ENCODE assay signal across 1 cellular context in the genomic region with DNA sequence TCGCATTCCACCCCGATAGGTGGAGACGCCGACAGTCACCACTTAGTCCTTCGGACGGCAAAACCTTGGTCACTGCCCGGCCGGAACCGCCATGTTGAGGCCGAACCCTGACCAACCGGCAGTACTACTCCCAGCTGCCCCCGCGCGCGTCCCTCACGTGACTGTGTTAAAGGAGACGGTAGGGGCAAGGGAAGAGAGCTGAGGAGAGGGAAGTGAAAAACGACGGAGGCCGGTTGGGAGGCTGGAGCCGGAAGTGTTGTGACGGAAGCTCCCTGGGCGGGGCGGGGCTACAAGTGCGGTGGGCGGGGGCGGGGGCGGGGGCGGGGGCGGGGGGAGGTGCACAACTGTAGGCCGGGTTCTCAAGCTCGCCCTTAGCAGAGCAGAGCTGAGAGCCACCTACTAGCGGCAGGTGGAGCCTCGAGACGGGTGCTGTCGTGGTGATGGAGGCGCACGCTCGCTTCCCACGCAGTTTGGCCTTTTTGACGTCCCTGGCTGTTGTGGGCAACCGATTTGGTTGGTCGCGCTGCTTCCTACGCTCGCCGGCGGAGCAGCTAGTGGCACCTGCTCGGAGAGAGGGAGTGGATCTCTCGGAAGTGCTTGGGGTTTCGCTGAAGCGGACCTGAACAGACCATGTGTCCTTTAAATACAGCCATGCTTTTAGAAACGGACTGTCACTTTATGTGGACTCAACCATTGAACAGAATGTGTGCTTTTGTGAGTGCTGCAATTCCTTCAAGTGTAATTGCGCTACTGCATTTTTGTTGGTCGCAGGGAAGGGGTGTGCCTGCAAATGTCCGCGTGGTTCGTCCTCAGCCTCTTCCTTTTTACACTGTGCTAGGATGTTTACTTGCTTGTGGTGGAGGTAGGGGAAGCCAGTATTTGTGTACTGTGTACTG.
TF ChIP-seq lines count a peak whose summit lies in the region.

A gene with protein sequence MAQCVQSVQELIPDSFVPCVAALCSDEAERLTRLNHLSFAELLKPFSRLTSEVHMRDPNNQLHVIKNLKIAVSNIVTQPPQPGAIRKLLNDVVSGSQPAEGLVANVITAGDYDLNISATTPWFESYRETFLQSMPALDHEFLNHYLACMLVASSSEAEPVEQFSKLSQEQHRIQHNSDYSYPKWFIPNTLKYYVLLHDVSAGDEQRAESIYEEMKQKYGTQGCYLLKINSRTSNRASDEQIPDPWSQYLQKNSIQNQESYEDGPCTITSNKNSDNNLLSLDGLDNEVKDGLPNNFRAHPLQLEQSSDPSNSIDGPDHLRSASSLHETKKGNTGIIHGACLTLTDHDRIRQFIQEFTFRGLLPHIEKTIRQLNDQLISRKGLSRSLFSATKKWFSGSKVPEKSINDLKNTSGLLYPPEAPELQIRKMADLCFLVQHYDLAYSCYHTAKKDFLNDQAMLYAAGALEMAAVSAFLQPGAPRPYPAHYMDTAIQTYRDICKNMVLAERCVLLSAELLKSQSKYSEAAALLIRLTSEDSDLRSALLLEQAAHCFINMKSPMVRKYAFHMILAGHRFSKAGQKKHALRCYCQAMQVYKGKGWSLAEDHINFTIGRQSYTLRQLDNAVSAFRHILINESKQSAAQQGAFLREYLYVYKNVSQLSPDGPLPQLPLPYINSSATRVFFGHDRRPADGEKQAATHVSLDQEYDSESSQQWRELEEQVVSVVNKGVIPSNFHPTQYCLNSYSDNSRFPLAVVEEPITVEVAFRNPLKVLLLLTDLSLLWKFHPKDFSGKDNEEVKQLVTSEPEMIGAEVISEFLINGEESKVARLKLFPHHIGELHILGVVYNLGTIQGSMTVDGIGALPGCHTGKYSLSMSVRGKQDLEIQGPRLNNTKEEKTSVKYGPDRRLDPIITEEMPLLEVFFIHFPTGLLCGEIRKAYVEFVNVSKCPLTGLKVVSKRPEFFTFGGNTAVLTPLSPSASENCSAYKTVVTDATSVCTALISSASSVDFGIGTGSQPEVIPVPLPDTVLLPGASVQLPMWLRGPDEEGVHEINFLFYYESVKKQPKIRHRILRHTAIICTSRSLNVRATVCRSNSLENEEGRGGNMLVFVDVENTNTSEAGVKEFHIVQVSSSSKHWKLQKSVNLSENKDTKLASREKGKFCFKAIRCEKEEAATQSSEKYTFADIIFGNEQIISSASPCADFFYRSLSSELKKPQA (N-terminal part only) (minus strand): TSS at position 130 of the 896 bp plus-strand sequence. CDS start 364 bp downstream, outside the sequence.

TF ChIP-seq in HepG2, 621 proteins besides CTCF, POLR2A, EP300 and RAD21 (continued from another document and continues in another):
- TF ChIP-seq, protein P1, sequence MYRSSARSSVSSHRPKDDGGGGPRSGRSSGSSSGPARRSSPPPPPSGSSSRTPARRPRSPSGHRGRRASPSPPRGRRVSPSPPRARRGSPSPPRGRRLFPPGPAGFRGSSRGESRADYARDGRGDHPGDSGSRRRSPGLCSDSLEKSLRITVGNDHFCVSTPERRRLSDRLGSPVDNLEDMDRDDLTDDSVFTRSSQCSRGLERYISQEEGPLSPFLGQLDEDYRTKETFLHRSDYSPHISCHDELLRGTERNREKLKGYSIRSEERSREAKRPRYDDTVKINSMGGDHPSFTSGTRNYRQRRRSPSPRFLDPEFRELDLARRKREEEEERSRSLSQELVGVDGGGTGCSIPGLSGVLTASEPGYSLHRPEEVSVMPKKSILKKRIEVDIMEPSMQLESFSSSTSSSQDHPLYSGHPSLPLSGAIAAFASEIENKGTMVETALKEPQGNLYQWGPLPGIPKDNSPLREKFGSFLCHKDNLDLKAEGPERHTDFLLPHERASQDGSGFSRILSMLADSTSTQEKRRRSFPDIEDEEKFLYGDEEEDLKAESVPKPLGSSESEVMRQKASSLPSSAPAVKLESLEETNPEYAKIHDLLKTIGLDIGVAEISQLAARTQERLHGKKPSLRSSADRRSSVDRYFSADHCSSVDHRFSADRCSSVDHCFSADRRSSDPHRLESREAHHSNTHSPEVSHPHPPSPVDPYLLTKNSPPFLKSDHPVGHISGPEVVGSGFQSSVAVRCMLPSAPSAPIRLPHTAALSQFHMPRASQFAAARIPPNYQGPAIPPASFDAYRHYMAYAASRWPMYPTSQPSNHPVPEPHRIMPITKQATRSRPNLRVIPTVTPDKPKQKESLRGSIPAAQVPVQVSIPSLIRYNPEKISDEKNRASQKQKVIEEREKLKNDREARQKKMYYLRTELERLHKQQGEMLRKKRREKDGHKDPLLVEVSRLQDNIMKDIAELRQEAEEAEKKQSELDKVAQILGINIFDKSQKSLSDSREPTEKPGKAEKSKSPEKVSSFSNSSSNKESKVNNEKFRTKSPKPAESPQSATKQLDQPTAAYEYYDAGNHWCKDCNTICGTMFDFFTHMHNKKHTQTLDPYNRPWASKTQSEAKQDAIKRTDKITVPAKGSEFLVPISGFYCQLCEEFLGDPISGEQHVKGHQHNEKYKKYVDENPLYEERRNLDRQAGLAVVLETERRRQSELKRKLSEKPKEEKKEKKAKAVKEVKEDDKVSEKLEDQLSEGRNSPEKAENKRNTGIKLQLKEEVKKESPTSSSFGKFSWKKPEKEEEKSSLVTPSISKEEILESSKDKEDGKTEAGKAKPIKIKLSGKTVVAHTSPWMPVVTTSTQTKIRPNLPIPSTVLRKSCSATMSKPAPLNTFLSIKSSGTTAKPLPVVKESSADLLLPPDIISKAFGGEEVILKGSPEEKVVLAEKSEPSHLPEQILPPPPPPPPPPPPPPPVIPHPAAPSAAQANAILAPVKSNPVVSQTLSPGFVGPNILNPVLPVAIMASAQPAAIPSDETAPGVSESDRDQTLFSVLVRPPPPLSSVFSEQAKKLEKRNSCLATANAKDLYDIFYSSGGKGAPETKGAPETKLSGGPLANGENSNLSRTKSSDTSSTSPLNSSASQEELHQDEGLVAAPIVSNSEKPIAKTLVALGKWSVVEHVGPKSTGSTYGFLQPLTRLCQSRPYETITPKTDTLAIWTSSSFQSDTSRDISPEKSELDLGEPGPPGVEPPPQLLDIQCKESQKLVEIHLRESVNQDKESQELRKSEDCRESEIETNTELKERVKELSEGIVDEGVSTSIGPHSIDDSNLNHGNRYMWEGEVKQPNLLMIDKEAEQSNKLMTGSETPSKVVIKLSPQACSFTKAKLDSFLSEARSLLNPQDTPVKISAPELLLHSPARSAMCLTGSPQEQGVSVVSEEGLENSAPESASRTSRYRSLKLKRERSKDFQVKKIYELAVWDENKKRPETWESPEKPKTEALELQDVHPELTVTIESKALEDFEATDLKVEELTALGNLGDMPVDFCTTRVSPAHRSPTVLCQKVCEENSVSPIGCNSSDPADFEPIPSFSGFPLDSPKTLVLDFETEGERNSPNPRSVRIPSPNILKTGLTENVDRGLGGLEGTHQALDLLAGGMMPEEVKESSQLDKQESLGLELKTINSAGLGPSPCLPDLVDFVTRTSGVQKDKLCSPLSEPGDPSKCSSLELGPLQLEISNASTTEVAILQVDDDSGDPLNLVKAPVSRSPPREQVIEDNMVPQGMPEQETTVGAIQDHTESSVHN (CRISPR knock-in tag; IDR thresholded peaks at IDR 0.05) = 0 out of 2 replicates have a peak, but pooled peaks have one; percentile 55
- TF ChIP-seq HMG20B (CRISPR knock-in tag; conservative IDR thresholded peaks at IDR 0.05) (no peak), ZNF563 (CRISPR knock-in tag; IDR thresholded peaks at IDR 0.05) (peak; percentile 76; the same call in 1 of the 2 replicates), ZNF746 (CRISPR knock-in tag; IDR thresholded peaks at IDR 0.05) (peak; percentile 33; the same call in 1 of the 2 replicates), SAP130 (CRISPR knock-in tag; IDR thresholded peaks at IDR 0.05; ENCODE audit: low read depth) (peak; percentile 88), KLF12 (CRISPR knock-in tag; IDR thresholded peaks at IDR 0.05; ENCODE audit: borderline replicate concordance) (0 out of 2 replicates have a peak, but pooled peaks have one; percentile 43), SATB2 (CRISPR knock-in tag; IDR thresholded peaks at IDR 0.05) (peak; percentile 72; the same call in 1 of the 2 replicates), ELF4 (CRISPR knock-in tag; IDR thresholded peaks at IDR 0.05; ENCODE audit: borderline replicate concordance) (no peak), KAT7 (CRISPR knock-in tag; IDR thresholded peaks at IDR 0.05; ENCODE audit: borderline replicate concordance) (no peak), RFXANK (CRISPR knock-in tag; IDR thresholded peaks at IDR 0.05) (no peak), CENPX (CRISPR knock-in tag; IDR thresholded peaks at IDR 0.05) (no peak), HDAC6 (IDR thresholded peaks at IDR 0.05; ENCODE audit: low read depth, low read length) (no peak), TOE1 (CRISPR knock-in tag; IDR thresholded peaks at IDR 0.05) (peak; percentile 86), NCOA5 (CRISPR knock-in tag; IDR thresholded peaks at IDR 0.05) (no peak), ATF7 (IDR thresholded peaks at IDR 0.05) (no peak), ATF7 (CRISPR knock-in tag; IDR thresholded peaks at IDR 0.05) (no peak), ZNF432 (CRISPR knock-in tag; IDR thresholded peaks at IDR 0.05; ENCODE audit: borderline replicate concordance) (no peak), ZMAT3 (CRISPR knock-in tag; conservative IDR thresholded peaks at IDR 0.05) (peak; percentile 66), ZSCAN20 (CRISPR knock-in tag; IDR thresholded peaks at IDR 0.05; ENCODE audit: borderline replicate concordance) (no peak)
- TF ChIP-seq, protein P2, sequence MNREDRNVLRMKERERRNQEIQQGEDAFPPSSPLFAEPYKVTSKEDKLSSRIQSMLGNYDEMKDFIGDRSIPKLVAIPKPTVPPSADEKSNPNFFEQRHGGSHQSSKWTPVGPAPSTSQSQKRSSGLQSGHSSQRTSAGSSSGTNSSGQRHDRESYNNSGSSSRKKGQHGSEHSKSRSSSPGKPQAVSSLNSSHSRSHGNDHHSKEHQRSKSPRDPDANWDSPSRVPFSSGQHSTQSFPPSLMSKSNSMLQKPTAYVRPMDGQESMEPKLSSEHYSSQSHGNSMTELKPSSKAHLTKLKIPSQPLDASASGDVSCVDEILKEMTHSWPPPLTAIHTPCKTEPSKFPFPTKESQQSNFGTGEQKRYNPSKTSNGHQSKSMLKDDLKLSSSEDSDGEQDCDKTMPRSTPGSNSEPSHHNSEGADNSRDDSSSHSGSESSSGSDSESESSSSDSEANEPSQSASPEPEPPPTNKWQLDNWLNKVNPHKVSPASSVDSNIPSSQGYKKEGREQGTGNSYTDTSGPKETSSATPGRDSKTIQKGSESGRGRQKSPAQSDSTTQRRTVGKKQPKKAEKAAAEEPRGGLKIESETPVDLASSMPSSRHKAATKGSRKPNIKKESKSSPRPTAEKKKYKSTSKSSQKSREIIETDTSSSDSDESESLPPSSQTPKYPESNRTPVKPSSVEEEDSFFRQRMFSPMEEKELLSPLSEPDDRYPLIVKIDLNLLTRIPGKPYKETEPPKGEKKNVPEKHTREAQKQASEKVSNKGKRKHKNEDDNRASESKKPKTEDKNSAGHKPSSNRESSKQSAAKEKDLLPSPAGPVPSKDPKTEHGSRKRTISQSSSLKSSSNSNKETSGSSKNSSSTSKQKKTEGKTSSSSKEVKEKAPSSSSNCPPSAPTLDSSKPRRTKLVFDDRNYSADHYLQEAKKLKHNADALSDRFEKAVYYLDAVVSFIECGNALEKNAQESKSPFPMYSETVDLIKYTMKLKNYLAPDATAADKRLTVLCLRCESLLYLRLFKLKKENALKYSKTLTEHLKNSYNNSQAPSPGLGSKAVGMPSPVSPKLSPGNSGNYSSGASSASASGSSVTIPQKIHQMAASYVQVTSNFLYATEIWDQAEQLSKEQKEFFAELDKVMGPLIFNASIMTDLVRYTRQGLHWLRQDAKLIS (CRISPR knock-in tag; IDR thresholded peaks at IDR 0.05) = peak; percentile 43; the same call in 1 of the 2 replicates
- TF ChIP-seq, protein P3, sequence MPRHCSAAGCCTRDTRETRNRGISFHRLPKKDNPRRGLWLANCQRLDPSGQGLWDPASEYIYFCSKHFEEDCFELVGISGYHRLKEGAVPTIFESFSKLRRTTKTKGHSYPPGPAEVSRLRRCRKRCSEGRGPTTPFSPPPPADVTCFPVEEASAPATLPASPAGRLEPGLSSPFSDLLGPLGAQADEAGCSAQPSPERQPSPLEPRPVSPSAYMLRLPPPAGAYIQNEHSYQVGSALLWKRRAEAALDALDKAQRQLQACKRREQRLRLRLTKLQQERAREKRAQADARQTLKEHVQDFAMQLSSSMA (CRISPR knock-in tag; IDR thresholded peaks at IDR 0.05) = peak; percentile 86
- TF ChIP-seq, protein P4, sequence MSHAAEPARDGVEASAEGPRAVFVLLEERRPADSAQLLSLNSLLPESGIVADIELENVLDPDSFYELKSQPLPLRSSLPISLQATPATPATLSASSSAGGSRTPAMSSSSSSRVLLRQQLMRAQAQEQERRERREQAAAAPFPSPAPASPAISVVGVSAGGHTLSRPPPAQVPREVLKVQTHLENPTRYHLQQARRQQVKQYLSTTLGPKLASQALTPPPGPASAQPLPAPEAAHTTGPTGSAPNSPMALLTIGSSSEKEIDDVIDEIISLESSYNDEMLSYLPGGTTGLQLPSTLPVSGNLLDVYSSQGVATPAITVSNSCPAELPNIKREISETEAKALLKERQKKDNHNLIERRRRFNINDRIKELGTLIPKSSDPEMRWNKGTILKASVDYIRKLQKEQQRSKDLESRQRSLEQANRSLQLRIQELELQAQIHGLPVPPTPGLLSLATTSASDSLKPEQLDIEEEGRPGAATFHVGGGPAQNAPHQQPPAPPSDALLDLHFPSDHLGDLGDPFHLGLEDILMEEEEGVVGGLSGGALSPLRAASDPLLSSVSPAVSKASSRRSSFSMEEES (CRISPR knock-in tag; IDR thresholded peaks at IDR 0.05) = peak; percentile 94
- TF ChIP-seq, protein P5, sequence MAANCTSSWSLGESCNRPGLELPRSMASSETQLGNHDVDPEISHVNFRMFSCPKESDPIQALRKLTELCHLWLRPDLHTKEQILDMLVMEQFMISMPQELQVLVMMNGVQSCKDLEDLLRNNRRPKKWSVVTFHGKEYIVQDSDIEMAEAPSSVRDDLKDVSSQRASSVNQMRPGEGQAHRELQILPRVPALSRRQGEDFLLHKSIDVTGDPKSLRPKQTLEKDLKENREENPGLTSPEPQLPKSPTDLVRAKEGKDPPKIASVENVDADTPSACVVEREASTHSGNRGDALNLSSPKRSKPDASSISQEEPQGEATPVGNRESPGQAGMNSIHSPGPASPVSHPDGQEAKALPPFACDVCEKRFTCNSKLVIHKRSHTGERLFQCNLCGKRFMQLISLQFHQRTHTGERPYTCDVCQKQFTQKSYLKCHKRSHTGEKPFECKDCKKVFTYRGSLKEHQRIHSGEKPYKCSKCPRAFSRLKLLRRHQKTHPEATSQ (CRISPR knock-in tag; IDR thresholded peaks at IDR 0.05; ENCODE audit: borderline replicate concordance) = 0 out of 2 replicates have a peak, but pooled peaks have one; percentile 38
- TF ChIP-seq, protein P6, sequence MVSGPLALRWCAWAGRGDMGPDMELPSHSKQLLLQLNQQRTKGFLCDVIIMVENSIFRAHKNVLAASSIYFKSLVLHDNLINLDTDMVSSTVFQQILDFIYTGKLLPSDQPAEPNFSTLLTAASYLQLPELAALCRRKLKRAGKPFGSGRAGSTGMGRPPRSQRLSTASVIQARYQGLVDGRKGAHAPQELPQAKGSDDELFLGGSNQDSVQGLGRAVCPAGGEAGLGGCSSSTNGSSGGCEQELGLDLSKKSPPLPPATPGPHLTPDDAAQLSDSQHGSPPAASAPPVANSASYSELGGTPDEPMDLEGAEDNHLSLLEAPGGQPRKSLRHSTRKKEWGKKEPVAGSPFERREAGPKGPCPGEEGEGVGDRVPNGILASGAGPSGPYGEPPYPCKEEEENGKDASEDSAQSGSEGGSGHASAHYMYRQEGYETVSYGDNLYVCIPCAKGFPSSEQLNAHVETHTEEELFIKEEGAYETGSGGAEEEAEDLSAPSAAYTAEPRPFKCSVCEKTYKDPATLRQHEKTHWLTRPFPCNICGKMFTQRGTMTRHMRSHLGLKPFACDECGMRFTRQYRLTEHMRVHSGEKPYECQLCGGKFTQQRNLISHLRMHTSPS (CRISPR knock-in tag; IDR thresholded peaks at IDR 0.05; ENCODE audit: low read depth) = 0 out of 2 replicates have a peak, but pooled peaks have one; percentile 28
